Comparison of ENCODE assay signal across 3 cellular contexts in genomic region chr20:3937618-3938017, GRCh38.
TF ChIP-seq lines count a peak whose summit lies in the region.

No MANE protein-coding gene starts in this region.

TF ChIP-seq in SK-N-SH treated with all-trans-retinoic acid at 6 μM for 48 hours, 23 proteins besides CTCF, POLR2A, EP300 and RAD21 (continued from another document):
- no peak for TF ChIP-seq PATZ1 (CRISPR knock-in tag; IDR thresholded peaks at IDR 0.05; ENCODE audit: borderline replicate concordance)
- TF ChIP-seq ESRRG (CRISPR knock-in tag; IDR thresholded peaks at IDR 0.05): no peak
- TF ChIP-seq ZC3H10 (CRISPR knock-in tag; IDR thresholded peaks at IDR 0.05): no peak

TF ChIP-seq in SK-N-SH, 30 proteins besides CTCF, POLR2A, EP300 and RAD21 (continued from another document):
- TF ChIP-seq, protein P1, sequence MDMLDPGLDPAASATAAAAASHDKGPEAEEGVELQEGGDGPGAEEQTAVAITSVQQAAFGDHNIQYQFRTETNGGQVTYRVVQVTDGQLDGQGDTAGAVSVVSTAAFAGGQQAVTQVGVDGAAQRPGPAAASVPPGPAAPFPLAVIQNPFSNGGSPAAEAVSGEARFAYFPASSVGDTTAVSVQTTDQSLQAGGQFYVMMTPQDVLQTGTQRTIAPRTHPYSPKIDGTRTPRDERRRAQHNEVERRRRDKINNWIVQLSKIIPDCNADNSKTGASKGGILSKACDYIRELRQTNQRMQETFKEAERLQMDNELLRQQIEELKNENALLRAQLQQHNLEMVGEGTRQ (IDR thresholded peaks at IDR 0.05; ENCODE audit: borderline replicate concordance, low read depth, low read length): no peak
- no peak for TF ChIP-seq POLR2AphosphoS5 (IDR thresholded peaks at IDR 0.05; ENCODE audit: low read depth, low read length)
- no peak for TF ChIP-seq FOXM1 (IDR thresholded peaks at IDR 0.05; ENCODE audit: low read depth)
- TF ChIP-seq ELF1 (IDR thresholded peaks at IDR 0.05): no peak
- TF ChIP-seq YY1 (IDR thresholded peaks at IDR 0.05; ENCODE audit: low read depth): no peak
- TF ChIP-seq GATA2 (CRISPR knock-in tag; IDR thresholded peaks at IDR 0.05): no peak
- TF ChIP-seq, protein P2, sequence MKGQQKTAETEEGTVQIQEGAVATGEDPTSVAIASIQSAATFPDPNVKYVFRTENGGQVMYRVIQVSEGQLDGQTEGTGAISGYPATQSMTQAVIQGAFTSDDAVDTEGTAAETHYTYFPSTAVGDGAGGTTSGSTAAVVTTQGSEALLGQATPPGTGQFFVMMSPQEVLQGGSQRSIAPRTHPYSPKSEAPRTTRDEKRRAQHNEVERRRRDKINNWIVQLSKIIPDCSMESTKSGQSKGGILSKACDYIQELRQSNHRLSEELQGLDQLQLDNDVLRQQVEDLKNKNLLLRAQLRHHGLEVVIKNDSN (IDR thresholded peaks at IDR 0.05; ENCODE audit: borderline replicate concordance, low read depth): no peak
- TF ChIP-seq, protein P3, sequence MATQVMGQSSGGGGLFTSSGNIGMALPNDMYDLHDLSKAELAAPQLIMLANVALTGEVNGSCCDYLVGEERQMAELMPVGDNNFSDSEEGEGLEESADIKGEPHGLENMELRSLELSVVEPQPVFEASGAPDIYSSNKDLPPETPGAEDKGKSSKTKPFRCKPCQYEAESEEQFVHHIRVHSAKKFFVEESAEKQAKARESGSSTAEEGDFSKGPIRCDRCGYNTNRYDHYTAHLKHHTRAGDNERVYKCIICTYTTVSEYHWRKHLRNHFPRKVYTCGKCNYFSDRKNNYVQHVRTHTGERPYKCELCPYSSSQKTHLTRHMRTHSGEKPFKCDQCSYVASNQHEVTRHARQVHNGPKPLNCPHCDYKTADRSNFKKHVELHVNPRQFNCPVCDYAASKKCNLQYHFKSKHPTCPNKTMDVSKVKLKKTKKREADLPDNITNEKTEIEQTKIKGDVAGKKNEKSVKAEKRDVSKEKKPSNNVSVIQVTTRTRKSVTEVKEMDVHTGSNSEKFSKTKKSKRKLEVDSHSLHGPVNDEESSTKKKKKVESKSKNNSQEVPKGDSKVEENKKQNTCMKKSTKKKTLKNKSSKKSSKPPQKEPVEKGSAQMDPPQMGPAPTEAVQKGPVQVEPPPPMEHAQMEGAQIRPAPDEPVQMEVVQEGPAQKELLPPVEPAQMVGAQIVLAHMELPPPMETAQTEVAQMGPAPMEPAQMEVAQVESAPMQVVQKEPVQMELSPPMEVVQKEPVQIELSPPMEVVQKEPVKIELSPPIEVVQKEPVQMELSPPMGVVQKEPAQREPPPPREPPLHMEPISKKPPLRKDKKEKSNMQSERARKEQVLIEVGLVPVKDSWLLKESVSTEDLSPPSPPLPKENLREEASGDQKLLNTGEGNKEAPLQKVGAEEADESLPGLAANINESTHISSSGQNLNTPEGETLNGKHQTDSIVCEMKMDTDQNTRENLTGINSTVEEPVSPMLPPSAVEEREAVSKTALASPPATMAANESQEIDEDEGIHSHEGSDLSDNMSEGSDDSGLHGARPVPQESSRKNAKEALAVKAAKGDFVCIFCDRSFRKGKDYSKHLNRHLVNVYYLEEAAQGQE (IDR thresholded peaks at IDR 0.05; ENCODE audit: low read depth, low read length): no peak

TF ChIP-seq in K562, 482 proteins besides CTCF, POLR2A, EP300 and RAD21 (continued from another document):
- no peak for TF ChIP-seq FOXP4 (CRISPR knock-in tag; IDR thresholded peaks at IDR 0.05; ENCODE audit: borderline replicate concordance)
